In genomic region chr19:38769635-38770211, GRCh38 we compare ENCODE assay signal across 8 cellular contexts. TPM values are rescaled to one million over a fixed set of nuclear protein-coding genes. Genes with fewer than 3 reads are reported as not detected.
A peak's percentile ranks its signal among the peaks of the same experiment; 100 is the strongest.
DNase-seq lines count a peak whose midpoint lies in the region; ATAC-seq and TF ChIP-seq lines count a peak whose summit lies in the region.

No MANE protein-coding gene starts in this region.

- H3K27me3 Mint-ChIP-seq in activated B cell treated with CpG ODN at 0.5 μM for 24 hours: no peaks in the 10 kb centered on the region

- H4K20me1 ChIP-seq in mammary epithelial cell (ENCODE audit: insufficient read depth, low read length): no peaks in the 10 kb centered on the region

- no peaks in the 10 kb centered on the region for H3K27me3 ChIP-seq in mammary epithelial cell (ENCODE audit: insufficient read depth, low read length)

- intact Hi-C loops in activated B cell treated with CpG ODN at 0.5 μM for 24 hours (cut with micrococcal nuclease) (loop anchor here (2.0 kb wide), 4 partner anchors 33 to 161 kb away; partner anchors contain the start of genes ECH1, MRPS12 and SARS2), mammary epithelial cell (cut with micrococcal nuclease) (no loop called here)

- H2AFZ ChIP-seq in mammary epithelial cell (ENCODE audit: low read depth, low read length): peak overlapping the region; percentile 88

- peak overlapping the region in 1 of 3 experiments; percentile 23 for H3K4me3 ChIP-seq in mammary epithelial cell (replicated peaks in 1 of 3; ENCODE audit: insufficient read depth in 1 of 3, low read depth in 2 of 3, low read length in 3 of 3)

- H3K4me2 ChIP-seq in mammary epithelial cell (ENCODE audit: insufficient read depth, low read depth, low read length): peak overlapping the region; percentile 33

- H3K4me1 ChIP-seq in mammary epithelial cell (ENCODE audit: insufficient read depth, low read length): peaks cover 17% of the 10 kb centered on the region

- peak overlapping the region; percentile 68 for H3K4me3 Mint-ChIP-seq in activated B cell treated with CpG ODN at 0.5 μM for 24 hours

- peak overlapping the region; percentile 78 for H3K27ac Mint-ChIP-seq in activated B cell treated with CpG ODN at 0.5 μM for 24 hours

- POLR2A ChIA-PET in activated B cell treated with CpG ODN at 0.5 μM for 24 hours (lab: Charles Lee): interaction anchor here (0.6 to 2.0 kb wide), 27 partner anchors 14 to 1178 kb away, joined by 3 to 30 read pairs (median 8); partner anchors contain the start of genes ACTN4, ECH1, EIF3K and FAM98C

- peak; percentile 58 for ATAC-seq in HG02981 (IDR thresholded peaks at IDR 0.05; ENCODE audit: unreplicated experiment)
- peak; percentile 89 for ATAC-seq in activated B cell treated with CpG ODN at 0.5 μM for 24 hours (ENCODE audit: low read depth)

- BruUV-seq in mammary epithelial cell (replicated peaks; lab: Mats Ljungman, UMichigan): no TSS peak

- no peak overlapping the region for H3K27ac ChIP-seq in mammary epithelial cell (ENCODE audit: insufficient read depth, low read depth, low read length)

- in situ Hi-C loops in mammary epithelial cell (cut with MboI; ENCODE audit: low sequenced_read_pairs in 2 of 2): no loop called here

- peak overlapping the region; percentile 16 for H3K9ac ChIP-seq in mammary epithelial cell (ENCODE audit: insufficient read depth, low read length)

- WGBS in mammary epithelial cell (ENCODE audit: low coverage, missing lambda C conversion rate): 34% methylated on average over 7 of the region's 42 CpGs

- no peaks in the 10 kb centered on the region for H3K36me3 ChIP-seq in mammary epithelial cell (ENCODE audit: insufficient read depth, low read length)

- H3K9me3 Mint-ChIP-seq in activated B cell treated with CpG ODN at 0.5 μM for 24 hours: no peaks in the 10 kb centered on the region

- TF ChIP-seq CTCF in activated B cell treated with CpG ODN at 0.5 μM for 24 hours (IDR thresholded peaks at IDR 0.05) (peak; percentile 59), mammary epithelial cell (conservative IDR thresholded peaks at IDR 0.05 in 1 of 2, IDR thresholded peaks at IDR 0.05 in 1 of 2; ENCODE audit: extremely low read depth in 1 of 2, insufficient read depth in 1 of 2, low read depth in 1 of 2, low read length in 2 of 2) (peak; percentile 70 to 84)

- peaks cover 11% of the 10 kb centered on the region for H3K4me1 Mint-ChIP-seq in activated B cell treated with CpG ODN at 0.5 μM for 24 hours

- peak; percentile 23 for TF ChIP-seq POLR2A in GM10847 (IDR thresholded peaks at IDR 0.05; ENCODE audit: extremely low read depth, insufficient read length)

- dilution Hi-C loops in mammary epithelial cell (cut with HindIII; ENCODE audit: low sequenced_read_pairs): loop anchor here (5.0 kb wide), 4 partner anchors 33 to 153 kb away; no protein-coding TSS in a partner anchor

- no peaks in the 10 kb centered on the region for H3K36me3 Mint-ChIP-seq in activated B cell treated with CpG ODN at 0.5 μM for 24 hours (ENCODE audit: low read depth)

- H3K79me2 ChIP-seq in mammary epithelial cell (ENCODE audit: insufficient read depth, low read length): no peaks in the 10 kb centered on the region

- no peaks in the 10 kb centered on the region for H3K9me3 ChIP-seq in mammary epithelial cell (replicated peaks; ENCODE audit: insufficient read depth, low read length)

- DNase-seq in activated B cell treated with CpG ODN at 0.5 μM for 24 hours: peak; percentile 94
- no peak for DNase-seq in mammary epithelial cell
- DNase-seq in inferior parietal cortex (ENCODE audit: extremely low spot score): peak; percentile 30
- DNase-seq in stimulated activated CD4-positive, alpha-beta T cell treated with anti-CD3 and anti-CD28 coated beads, Interleukin-12 subunit alpha, Interleukin-12 subunit beta, amount 100 ng/mL, for 24 hours (ENCODE audit: low read depth in 2 of 2): peak; percentile 66 to 79
- no peak for DNase-seq in COLO829 (ENCODE audit: low spot score)
- DNase-seq in NCI-H510A treated with DMSO at 0.1 percent for 48 hours (lab: John Stamatoyannopoulos, UW): no peak

- CTCF ChIA-PET in activated B cell treated with CpG ODN at 0.5 μM for 24 hours (lab: Charles Lee) (interaction anchor here (0.7 to 2.1 kb wide), 12 partner anchors 8 to 161 kb away, joined by 3 to 11 read pairs (median 5); partner anchors contain the start of genes ECH1, MRPS12, NFKBIB and SARS2), mammary epithelial cell (lab: Charles Lee; ENCODE audit: low non-redundant PET) (interaction anchor here (0.6 kb wide), 1 partner anchor 24 kb away, joined by 3 read pairs; no protein-coding TSS in a partner anchor)

RNA-seq across cellular contexts. Expression of gene LGALS7, which starts 3.6 kb away (rescaled TPM):
- not detected in 2 replicates for total RNA-seq in activated B cell treated with CpG ODN at 0.5 μM for 24 hours
- 1 to 10 TPM in 1 of 2 donors, not detected in 1; 6.3 TPM for total RNA-seq in mammary epithelial cell
- polyA plus RNA-seq in mammary epithelial cell: 50.4 TPM
- polyA minus RNA-seq in mammary epithelial cell: 16.3 TPM

RNA-seq across cellular contexts. Expression of gene LGALS7B, which starts 19.3 kb away (rescaled TPM):
- total RNA-seq in activated B cell treated with CpG ODN at 0.5 μM for 24 hours (not detected in 2 replicates), mammary epithelial cell (100 to 1,000 TPM in 1 of 2 donors, under 1 TPM in 1; 0.73 to 210 TPM)
- 688 TPM for polyA plus RNA-seq in mammary epithelial cell
- polyA minus RNA-seq in mammary epithelial cell: 2.2 TPM

RNA-seq across cellular contexts. Expression of gene CAPN12, which starts 25.4 kb away (rescaled TPM):
- total RNA-seq in activated B cell treated with CpG ODN at 0.5 μM for 24 hours (12.4 and 14.9 TPM in 2 replicates), mammary epithelial cell (1 to 10 TPM in 1 of 2 donors, under 1 TPM in 1; 0.49 to 1.0 TPM)
- polyA plus RNA-seq in mammary epithelial cell: 4.6 TPM
- not detected for polyA minus RNA-seq in mammary epithelial cell

RNA-seq across cellular contexts. Expression of gene LGALS4, which starts 43.0 kb away (rescaled TPM):
- 2.7 and 4.5 TPM in 2 replicates for total RNA-seq in activated B cell treated with CpG ODN at 0.5 μM for 24 hours
- under 1 TPM in 1 of 2 donors, not detected in 1; 0.47 TPM for total RNA-seq in mammary epithelial cell
- polyA plus RNA-seq in mammary epithelial cell: 0.20 TPM
- polyA minus RNA-seq in mammary epithelial cell: not detected

Comparison
In these comparisons a context has a peak if more than half of its experiments do, and no peak if none do; other contexts are left out.
1. DNase-seq: peak in activated B cell treated with CpG ODN at 0.5 μM for 24 hours (single experiment), inferior parietal cortex (single experiment) and stimulated activated CD4-positive, alpha-beta T cell treated with anti-CD3 and anti-CD28 coated beads, Interleukin-12 subunit alpha, Interleukin-12 subunit beta, amount 100 ng/mL, for 24 hours (2 of 2); none in mammary epithelial cell (single experiment), COLO829 (single experiment) and NCI-H510A treated with DMSO at 0.1 percent for 48 hours (single experiment).